Comparison of ENCODE assay signal across 4 cellular contexts in genomic region chr20:45742596-45742995, GRCh38. TPM values are rescaled to one million over a fixed set of nuclear protein-coding genes. Genes with fewer than 3 reads are reported as not detected.
"Had no signal": no experiment of that assay in that cellular context is flagged by ENCODE, and none has a peak within 500 bp of the region (broad histone marks: within the 10 kb centered on the region; RNA-seq: fewer than 3 reads in every experiment).

No MANE protein-coding gene starts in this region.

- H3K4me3 ChIP-seq: GM12878 had no signal

- DNase-seq: GDM1, GF-D8 had no signal

RNA-seq across cellular contexts. Expression of gene SPINT4, which starts 20.4 kb away (rescaled TPM):
- total RNA-seq: G401, GM12878 had no signal
- polyA plus RNA-seq: GM12878 had no signal

RNA-seq across cellular contexts. Expression of gene WFDC10B, which starts 37.8 kb away (rescaled TPM):
- total RNA-seq: G401, GM12878 had no signal
- polyA plus RNA-seq: GM12878 had no signal

RNA-seq across cellular contexts. Expression of gene WFDC13, which starts 40.8 kb away (rescaled TPM):
- total RNA-seq: G401, GM12878 had no signal
- polyA plus RNA-seq: GM12878 had no signal

RNA-seq across cellular contexts. Expression of gene WFDC3, which starts 49.1 kb away (rescaled TPM):
- total RNA-seq: G401, GM12878 had no signal
